Comparison of ENCODE assay signal across 30 cellular contexts in the genomic region with DNA sequence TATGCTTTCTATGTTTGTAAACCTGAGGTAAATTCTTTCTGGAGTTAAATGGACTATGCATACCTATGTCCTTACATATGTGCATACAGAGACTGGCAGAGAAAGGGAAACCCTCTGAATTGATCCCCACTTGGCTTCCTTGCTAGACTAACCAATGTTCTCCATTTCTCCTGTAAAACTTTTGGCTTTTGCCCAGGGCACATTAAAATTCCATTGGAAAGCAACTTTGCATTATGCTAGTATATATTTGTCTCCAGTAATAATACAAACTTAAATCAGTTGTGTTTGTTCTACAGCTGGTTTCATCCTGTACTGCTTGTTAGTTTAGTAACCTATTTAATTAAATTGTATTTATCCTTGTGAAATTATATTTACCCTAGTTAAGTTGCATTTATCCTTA.
A peak's percentile ranks its signal among the peaks of the same experiment; 100 is the strongest.
DNase-seq lines count a peak whose midpoint lies in the region; ATAC-seq and TF ChIP-seq lines count a peak whose summit lies in the region.
"Had no signal": no experiment of that assay in that cellular context is flagged by ENCODE, and none has a peak within 500 bp of the region (broad histone marks: within the 10 kb centered on the region; RNA-seq: fewer than 3 reads in every experiment).

No MANE protein-coding gene starts in this region.

- RAD21 ChIA-PET in HCT116 (lab: Charles Lee; ENCODE audit: low non-redundant PET in 1 of 2, low total read pairs in 2 of 2, uncharacterized antibody in 2 of 2, unreplicated experiment in 2 of 2) = no interaction called here

- TF ChIP-seq CTCF in HCT116 (IDR thresholded peaks at IDR 0.05 in 2 of 3, conservative IDR thresholded peaks at IDR 0.05 in 1 of 3; ENCODE audit: borderline replicate concordance in 1 of 3, insufficient read depth in 1 of 3, low read depth in 2 of 3, low read length in 2 of 3) (no peak), PC-9 (conservative IDR thresholded peaks at IDR 0.05) (no peak), mesothelial cell of epicardium (IDR thresholded peaks at IDR 0.05; ENCODE audit: unreplicated experiment) (no peak), smooth muscle cell (IDR thresholded peaks at IDR 0.05; ENCODE audit: borderline replicate concordance, insufficient read depth, poor library complexity, severe bottlenecking) (no peak), uterus (IDR thresholded peaks at IDR 0.05) (no peak)

- no peak overlapping the region for H3K9ac ChIP-seq in HCT116 (ENCODE audit: low read length)
- H3K9ac ChIP-seq in smooth muscle cell (ENCODE audit: low read depth) = no peak overlapping the region
- H3K9ac ChIP-seq: KMS-11, SK-N-SH had no signal

- H4K20me1 ChIP-seq in HCT116 (ENCODE audit: insufficient read depth) (no peaks in the 10 kb centered on the region), PC-9 (ENCODE audit: insufficient read depth) (no peaks in the 10 kb centered on the region), smooth muscle cell (ENCODE audit: low read depth) (no peaks in the 10 kb centered on the region)

- no peak overlapping the region for H3K4me3 Mint-ChIP-seq in mesothelial cell of epicardium
- H3K4me3 Mint-ChIP-seq: B cell; CD8-positive, alpha-beta T cell; IgD-negative memory B cell had no signal

- no peaks in the 10 kb centered on the region for H3K27me3 Mint-ChIP-seq in mesothelial cell of epicardium (ENCODE audit: low read depth)
- H3K27me3 Mint-ChIP-seq: IgD-negative memory B cell had no signal

- DNase-seq in NCI-H1092 treated with DMSO at 0.1 percent for 48 hours (lab: John Stamatoyannopoulos, UW) = peak; percentile 1
- DNase-seq in NCI-H1092 (lab: John Stamatoyannopoulos, UW) = no peak
- DNase-seq in HCT116 (ENCODE audit: low read depth, low spot score) = no peak
- DNase-seq in PC-9 = no peak
- DNase-seq in mesothelial cell of epicardium (ENCODE audit: low spot score in 2 of 2, unreplicated experiment in 2 of 2) = no peak
- DNase-seq in smooth muscle cell (lab: John Stamatoyannopoulos, UW; ENCODE audit: unreplicated experiment) = no peak
- DNase-seq in NCI-H128 (lab: John Stamatoyannopoulos, UW; ENCODE audit: unreplicated experiment) = no peak
- DNase-seq in uterus = no peak
- DNase-seq: CD8-positive, alpha-beta T cell; DMS 273 treated with DMSO at 0.1 percent for 48 hours; DMS79; EL; GDM1; GOT3; HCEC 1CT; NCI-H1048; NCI-H1436 treated with DMSO at 0.1 percent for 48 hours; NCI-H187 treated with DMSO at 0.1 percent for 48 hours; NCI-H2107; NCI-H510A; NCI-H82; Peyer's patch; SIG-M5; SK-N-SH had no signal

- H3K4me3 ChIP-seq in HCT116 (replicated peaks in 1 of 2; ENCODE audit: low read depth in 1 of 2, low read length in 2 of 2) (no peak overlapping the region), PC-9 (no peak overlapping the region), smooth muscle cell (no peak overlapping the region), uterus (no peak overlapping the region)
- H3K4me3 ChIP-seq: GM12878, Peyer's patch had no signal

- H3K27ac Mint-ChIP-seq in mesothelial cell of epicardium = peak overlapping the region; percentile 28
- H3K27ac Mint-ChIP-seq: B cell; CD8-positive, alpha-beta T cell; IgD-negative memory B cell had no signal

- ATAC-seq in HCT116 = no peak
- ATAC-seq: CD8-positive, alpha-beta T cell; GM12878 had no signal

- H2AFZ ChIP-seq in HCT116 (ENCODE audit: low read depth, low read length, poor library complexity, severe bottlenecking) (peak overlapping the region; percentile 37), PC-9 (0 out of 2 replicates have a peak overlapping the region, but pooled peaks have one; percentile 3), smooth muscle cell (ENCODE audit: low read depth) (no peak overlapping the region)

- CTCF ChIA-PET in HCT116 (lab: Charles Lee) (no interaction called here), PC-9 (lab: Charles Lee) (interaction anchor here (0.6 kb wide), 1 partner anchor 1321 kb away, joined by 3 read pairs; no protein-coding TSS in a partner anchor)

- POLR2A ChIA-PET in HCT116 (lab: Charles Lee) = no interaction called here
- POLR2A ChIA-PET in PC-9 (lab: Charles Lee; ENCODE audit: unreplicated experiment) = no interaction called here

- H3F3A ChIP-seq in PC-9 (ENCODE audit: insufficient read depth, low read depth) (no peaks in the 10 kb centered on the region), smooth muscle cell (ENCODE audit: low read depth) (no peaks in the 10 kb centered on the region)

- H3K79me2 ChIP-seq in HCT116 (ENCODE audit: insufficient read depth, low read length) (no peaks in the 10 kb centered on the region), PC-9 (ENCODE audit: low read depth) (no peaks in the 10 kb centered on the region), smooth muscle cell (ENCODE audit: low read depth) (no peaks in the 10 kb centered on the region)

- BruUV-seq in HCT116 (replicated peaks; lab: Mats Ljungman, UMichigan) = no TSS peak
- no TSS peak for BruUV-seq in PC-9 (replicated peaks; lab: Mats Ljungman, UMichigan)

- TF ChIP-seq POLR2A in HCT116 (IDR thresholded peaks at IDR 0.05; ENCODE audit: borderline replicate concordance, extremely low read depth, insufficient read depth, insufficient read length) (no peak), uterus (IDR thresholded peaks at IDR 0.05) (no peak)

- TF ChIP-seq RAD21 in HCT116 (IDR thresholded peaks at IDR 0.05; ENCODE audit: low read depth) = no peak

- no peaks in the 10 kb centered on the region for H3K9me3 ChIP-seq in HCT116 (ENCODE audit: control insufficient read depth in 1 of 2, insufficient read depth in 1 of 2, low read depth in 1 of 2, low read length in 2 of 2)
- no peaks in the 10 kb centered on the region for H3K9me3 ChIP-seq in PC-9 (ENCODE audit: insufficient read depth, low read depth)
- no peaks in the 10 kb centered on the region for H3K9me3 ChIP-seq in smooth muscle cell (replicated peaks; ENCODE audit: low read depth)
- no peaks in the 10 kb centered on the region for H3K9me3 ChIP-seq in uterus
- H3K9me3 ChIP-seq: Peyer's patch, SK-N-SH had no signal

- no peaks in the 10 kb centered on the region for H3K9me3 Mint-ChIP-seq in mesothelial cell of epicardium
- H3K9me3 Mint-ChIP-seq: IgD-negative memory B cell had no signal

- H3K27me3 ChIP-seq in HCT116 (ENCODE audit: insufficient read depth, low read length) (no peaks in the 10 kb centered on the region), PC-9 (ENCODE audit: insufficient read depth, low read depth) (no peaks in the 10 kb centered on the region), smooth muscle cell (ENCODE audit: low read depth) (no peaks in the 10 kb centered on the region), uterus (no peaks in the 10 kb centered on the region)
- H3K27me3 ChIP-seq: Peyer's patch had no signal

- H3K9me2 ChIP-seq in HCT116 (ENCODE audit: insufficient read depth) (no peaks in the 10 kb centered on the region), PC-9 (ENCODE audit: insufficient read depth) (no peaks in the 10 kb centered on the region)
- H3K9me2 ChIP-seq: SK-N-SH had no signal

- no peak overlapping the region for H3K4me2 ChIP-seq in HCT116 (ENCODE audit: low read length)
- H3K4me2 ChIP-seq in PC-9 = no peak overlapping the region
- no peak overlapping the region for H3K4me2 ChIP-seq in smooth muscle cell
- H3K4me2 ChIP-seq: KMS-11, SK-N-SH had no signal

- intact Hi-C loops in HCT116 (cut with micrococcal nuclease) (no loop called here), PC-9 (cut with micrococcal nuclease; ENCODE audit: unreplicated experiment) (no loop called here), uterus (cut with DNase I; ENCODE audit: low total_unique reads) (no loop called here)

- H3K36me3 Mint-ChIP-seq in mesothelial cell of epicardium = no peaks in the 10 kb centered on the region
- H3K36me3 Mint-ChIP-seq: CD8-positive, alpha-beta T cell; IgD-negative memory B cell had no signal

- H3K4me1 ChIP-seq in HCT116 (ENCODE audit: control insufficient read depth in 1 of 2, insufficient read depth in 2 of 2, low read length in 2 of 2) (no peaks in the 10 kb centered on the region), PC-9 (replicated peaks; ENCODE audit: insufficient read depth) (no peaks in the 10 kb centered on the region), smooth muscle cell (ENCODE audit: low read depth) (no peaks in the 10 kb centered on the region), uterus (no peaks in the 10 kb centered on the region)
- H3K4me1 ChIP-seq: Peyer's patch had no signal

- H3K4me1 Mint-ChIP-seq in mesothelial cell of epicardium = peaks cover 16% of the 10 kb centered on the region
- H3K4me1 Mint-ChIP-seq: B cell had no signal

- no peak overlapping the region for H3K27ac ChIP-seq in HCT116 (ENCODE audit: low read depth, low read length)
- no peak overlapping the region for H3K27ac ChIP-seq in PC-9
- no peak overlapping the region for H3K27ac ChIP-seq in smooth muscle cell (ENCODE audit: low read depth)
- H3K27ac ChIP-seq in uterus = no peak overlapping the region
- H3K27ac ChIP-seq: 22Rv1, HL-60, KMS-11, Peyer's patch had no signal

- no peaks in the 10 kb centered on the region for H3K36me3 ChIP-seq in HCT116 (ENCODE audit: control insufficient read depth in 1 of 2, insufficient read depth in 2 of 2, low read length in 2 of 2)
- no peaks in the 10 kb centered on the region for H3K36me3 ChIP-seq in PC-9 (ENCODE audit: low read depth)
- H3K36me3 ChIP-seq in smooth muscle cell (ENCODE audit: low read depth) = no peaks in the 10 kb centered on the region
- H3K36me3 ChIP-seq in uterus = no peaks in the 10 kb centered on the region
- H3K36me3 ChIP-seq: Peyer's patch had no signal

TF ChIP-seq in HCT116, 20 proteins besides CTCF, POLR2A, EP300 and RAD21 (continues in another document):
- no peak for TF ChIP-seq SIN3A (IDR thresholded peaks at IDR 0.05; ENCODE audit: low read depth)
- TF ChIP-seq EZH2 (IDR thresholded peaks at IDR 0.05) = no peak
- no peak for TF ChIP-seq CEBPB (IDR thresholded peaks at IDR 0.05; ENCODE audit: low read depth)
- no peak for TF ChIP-seq POLR2AphosphoS5 (IDR thresholded peaks at IDR 0.05; ENCODE audit: low read depth, low read length)
- TF ChIP-seq, protein P1, sequence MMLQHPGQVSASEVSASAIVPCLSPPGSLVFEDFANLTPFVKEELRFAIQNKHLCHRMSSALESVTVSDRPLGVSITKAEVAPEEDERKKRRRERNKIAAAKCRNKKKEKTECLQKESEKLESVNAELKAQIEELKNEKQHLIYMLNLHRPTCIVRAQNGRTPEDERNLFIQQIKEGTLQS (IDR thresholded peaks at IDR 0.05) = no peak
- TF ChIP-seq CBX3 (IDR thresholded peaks at IDR 0.05; ENCODE audit: low read depth) = no peak
- TF ChIP-seq SP1 (IDR thresholded peaks at IDR 0.05; ENCODE audit: low read depth) = no peak
- TF ChIP-seq ELF1 (IDR thresholded peaks at IDR 0.05; ENCODE audit: borderline replicate concordance, low read depth) = no peak
- TF ChIP-seq, protein P2, sequence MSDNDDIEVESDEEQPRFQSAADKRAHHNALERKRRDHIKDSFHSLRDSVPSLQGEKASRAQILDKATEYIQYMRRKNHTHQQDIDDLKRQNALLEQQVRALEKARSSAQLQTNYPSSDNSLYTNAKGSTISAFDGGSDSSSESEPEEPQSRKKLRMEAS (IDR thresholded peaks at IDR 0.05) = no peak
- TF ChIP-seq ZFX (IDR thresholded peaks at IDR 0.05) = no peak
- no peak for TF ChIP-seq EGR1 (IDR thresholded peaks at IDR 0.05; ENCODE audit: low read depth)
- TF ChIP-seq EZH2phosphoT487 (IDR thresholded peaks at IDR 0.05; ENCODE audit: borderline replicate concordance) = no peak
